Comparison of ENCODE assay signal across 8 cellular contexts in genomic region chr1:28173980-28174297, GRCh38. TPM values are rescaled to one million over a fixed set of nuclear protein-coding genes. Genes with fewer than 3 reads are reported as not detected.
A peak's percentile ranks its signal among the peaks of the same experiment; 100 is the strongest.
DNase-seq lines count a peak whose midpoint lies in the region; ATAC-seq lines count a peak whose summit lies in the region.

No MANE protein-coding gene starts in this region.

- peak overlapping the region in 1 of 10 donors; percentile 9 for H3K4me3 Mint-ChIP-seq in naive thymus-derived CD4-positive, alpha-beta T cell

- H3K27ac ChIP-seq in duodenal mucosa (ENCODE audit: low read depth, low read length), result peak overlapping the region; percentile 15
- H3K27ac ChIP-seq in mucosa of rectum (ENCODE audit: low read depth in 2 of 2, low read length in 2 of 2), result peak overlapping the region; percentile 61 to 69
- no peak overlapping the region for H3K27ac ChIP-seq in naive thymus-derived CD4-positive, alpha-beta T cell (ENCODE audit: low read depth, low read length)

- H3K4me1 ChIP-seq in duodenal mucosa (ENCODE audit: control insufficient read depth in 1 of 2, insufficient read depth in 2 of 2, low read length in 2 of 2) (peaks cover 34 to 47% of the 10 kb centered on the region in 2 donors), mucosa of rectum (ENCODE audit: control insufficient read depth in 2 of 2, insufficient read depth in 2 of 2, low read length in 2 of 2) (peaks cover 27 to 28% of the 10 kb centered on the region in 2 donors)
- H3K4me1 ChIP-seq in naive thymus-derived CD4-positive, alpha-beta T cell (ENCODE audit: control insufficient read depth in 2 of 2, insufficient read depth in 2 of 2, low read length in 2 of 2), result peaks cover 28 to 34% of the 10 kb centered on the region in 2 donors

- H3K27me3 ChIP-seq in duodenal mucosa (ENCODE audit: control insufficient read depth in 1 of 2, insufficient read depth in 2 of 2, low read length in 2 of 2) (no peaks in the 10 kb centered on the region), mucosa of rectum (ENCODE audit: control insufficient read depth in 2 of 2, insufficient read depth in 2 of 2, low read length in 2 of 2) (no peaks in the 10 kb centered on the region)
- no peaks in the 10 kb centered on the region for H3K27me3 ChIP-seq in naive thymus-derived CD4-positive, alpha-beta T cell (ENCODE audit: control insufficient read depth in 2 of 2, insufficient read depth in 2 of 2, low read length in 2 of 2)

- ATAC-seq in left ventricle myocardium superior (peak; percentile 16), Right ventricle myocardium superior (ENCODE audit: poor library complexity) (no peak)
- ATAC-seq in naive thymus-derived CD4-positive, alpha-beta T cell, result no peak

- intact Hi-C loops in left ventricle myocardium superior (cut with micrococcal nuclease), result no loop called here
- intact Hi-C loops in Right ventricle myocardium superior (cut with DNase I), result no loop called here
- intact Hi-C loops in naive thymus-derived CD4-positive, alpha-beta T cell (cut with micrococcal nuclease), result no loop called here

- H3K27ac Mint-ChIP-seq in naive thymus-derived CD4-positive, alpha-beta T cell, result peak overlapping the region in 1 of 9 donors; percentile 53

- peak overlapping the region in 1 of 2 donors; percentile 2 for H3K4me3 ChIP-seq in duodenal mucosa (ENCODE audit: low read depth in 1 of 2, low read length in 2 of 2)
- peak overlapping the region in 1 of 2 donors; percentile 42 for H3K4me3 ChIP-seq in mucosa of rectum (ENCODE audit: low read length in 2 of 2)
- no peak overlapping the region for H3K4me3 ChIP-seq in naive thymus-derived CD4-positive, alpha-beta T cell (ENCODE audit: low read length)

- H3K9me3 Mint-ChIP-seq in naive thymus-derived CD4-positive, alpha-beta T cell, result peaks cover 0 to 2% (median 0%) of the 10 kb centered on the region in 11 donors

- H3K36me3 ChIP-seq in duodenal mucosa (ENCODE audit: control insufficient read depth in 1 of 2, insufficient read depth in 2 of 2, low read length in 2 of 2), result no peaks in the 10 kb centered on the region
- no peaks in the 10 kb centered on the region for H3K36me3 ChIP-seq in mucosa of rectum (ENCODE audit: control insufficient read depth in 2 of 2, insufficient read depth in 2 of 2, low read length in 2 of 2)
- H3K36me3 ChIP-seq in naive thymus-derived CD4-positive, alpha-beta T cell (ENCODE audit: control insufficient read depth in 2 of 3, insufficient read depth in 3 of 3, low read length in 3 of 3), result no peaks in the 10 kb centered on the region

- no peaks in the 10 kb centered on the region for H3K9me3 ChIP-seq in duodenal mucosa (ENCODE audit: control insufficient read depth in 1 of 2, low read length in 2 of 2)
- H3K9me3 ChIP-seq in mucosa of rectum (ENCODE audit: control insufficient read depth in 2 of 2, low read length in 2 of 2), result no peaks in the 10 kb centered on the region
- H3K9me3 ChIP-seq in naive thymus-derived CD4-positive, alpha-beta T cell (ENCODE audit: control insufficient read depth in 2 of 3, low read length in 3 of 3), result no peaks in the 10 kb centered on the region

- H3K27me3 Mint-ChIP-seq in naive thymus-derived CD4-positive, alpha-beta T cell, result peaks cover 0 to 71% (median 0%) of the 10 kb centered on the region in 5 donors

- POLR2A ChIA-PET in naive thymus-derived CD4-positive, alpha-beta T cell (lab: Charles Lee), result no interaction called here

- DNase-seq in left ventricle myocardium superior (no peak), Right ventricle myocardium superior (no peak), NCI-H446 (lab: John Stamatoyannopoulos, UW) (no peak), occipital lobe (lab: John Stamatoyannopoulos, UW) (no peak), ecto neural progenitor cell (ENCODE audit: low spot score) (no peak)
- DNase-seq in naive thymus-derived CD4-positive, alpha-beta T cell, result no peak

- CTCF ChIA-PET in naive thymus-derived CD4-positive, alpha-beta T cell (lab: Charles Lee), result no interaction called here

- peaks cover 0 to 5% (median 0%) of the 10 kb centered on the region in 5 donors for H3K36me3 Mint-ChIP-seq in naive thymus-derived CD4-positive, alpha-beta T cell

- peaks cover 30 to 47% (median 41%) of the 10 kb centered on the region in 7 donors for H3K4me1 Mint-ChIP-seq in naive thymus-derived CD4-positive, alpha-beta T cell

- peak overlapping the region in 1 of 2 donors; percentile 12 for H3K9ac ChIP-seq in duodenal mucosa (ENCODE audit: low read depth in 1 of 2, low read length in 2 of 2)
- peak overlapping the region; percentile 13 to 48 for H3K9ac ChIP-seq in mucosa of rectum (ENCODE audit: low read depth in 1 of 2, low read length in 2 of 2)

RNA-seq across cellular contexts. Expression of gene PTAFR, which starts 2.6 kb away (rescaled TPM):
- total RNA-seq in left ventricle myocardium superior, result 2.2 TPM
- total RNA-seq in Right ventricle myocardium superior, result 1.9 TPM
- 4.7 TPM for total RNA-seq in occipital lobe
- 10 to 100 TPM in 1 of 5 experiments, 1 to 10 TPM in 3, under 1 TPM in 1; 0.31 to 21.2 (median 1.2) TPM for total RNA-seq in naive thymus-derived CD4-positive, alpha-beta T cell
- 1 to 10 TPM in 1 of 2 donors, under 1 TPM in 1; 0.51 to 2.0 TPM for polyA plus RNA-seq in naive thymus-derived CD4-positive, alpha-beta T cell

RNA-seq across cellular contexts. Expression of gene DNAJC8, which starts 58.9 kb away (rescaled TPM):
- total RNA-seq in left ventricle myocardium superior (62.3 TPM), Right ventricle myocardium superior (54.9 TPM), occipital lobe (36.7 TPM)
- total RNA-seq in naive thymus-derived CD4-positive, alpha-beta T cell, result 100 to 1,000 TPM in 1 of 5 experiments, 10 to 100 TPM in 4; 54.2 to 102 (median 69.6) TPM
- polyA plus RNA-seq in naive thymus-derived CD4-positive, alpha-beta T cell, result 100 to 1,000 TPM; 148 to 174 TPM
